In genomic region chr3:12994607-12995388, GRCh38 we compare ENCODE assay signal across 8 cellular contexts.
DNase-seq lines count a peak whose midpoint lies in the region; ATAC-seq and TF ChIP-seq lines count a peak whose summit lies in the region.

No MANE protein-coding gene starts in this region.

- H3K4me3 ChIP-seq in kidney epithelial cell (ENCODE audit: low read depth, low read length): peak overlapping the region; percentile 47

- H3K27me3 ChIP-seq in kidney epithelial cell (ENCODE audit: control insufficient read depth, insufficient read depth, low read length): peaks cover 6% of the 10 kb centered on the region

- no peaks in the 10 kb centered on the region for H3K36me3 Mint-ChIP-seq in WTC11

- DNase-seq in NCI-H2081 (lab: John Stamatoyannopoulos, UW) (peak; percentile 59 to 68), NCI-H2081 treated with DMSO at 0.1 percent for 48 hours (lab: John Stamatoyannopoulos, UW) (no peak), NCI-H2029 treated with DMSO at 0.1 percent for 48 hours (lab: John Stamatoyannopoulos, UW) (peak; percentile 58), WTC11 (ENCODE audit: low spot score) (peak; percentile 90), kidney epithelial cell (ENCODE audit: low read depth) (no peak)
- peak; percentile 83 for DNase-seq in central memory CD4-positive, alpha-beta T cell
- DNase-seq in stimulated activated CD4-positive, alpha-beta T cell treated with anti-CD3 and anti-CD28 coated beads, Interleukin-15, amount 100 ng/mL, for 1 hour (ENCODE audit: low read depth in 1 of 2, low spot score in 1 of 2): peak; percentile 78 to 85

- no peaks in the 10 kb centered on the region for H3K36me3 ChIP-seq in kidney epithelial cell (ENCODE audit: control insufficient read depth, insufficient read depth, low read length)

- H3K27ac Mint-ChIP-seq in WTC11: peak overlapping the region; percentile 79

- TF ChIP-seq CTCF in WTC11 (IDR thresholded peaks at IDR 0.05) (peak; percentile 83), kidney epithelial cell (IDR thresholded peaks at IDR 0.05; ENCODE audit: insufficient read depth, low read length, poor library complexity, severe bottlenecking) (peak; percentile 76)

- H3K27me3 Mint-ChIP-seq in WTC11 (ENCODE audit: low read depth): peaks cover 6% of the 10 kb centered on the region

- H3K4me3 Mint-ChIP-seq in WTC11: peak overlapping the region; percentile 79

- H3K4me1 Mint-ChIP-seq in WTC11: peaks cover 14% of the 10 kb centered on the region

- CTCF ChIA-PET in WTC11 (lab: Charles Lee): interaction anchor here (0.6 to 4.5 kb wide), 42 partner anchors 10 to 421 kb away, joined by 3 to 76 read pairs (median 4); partner anchors contain the start of gene RPL32

- H3K9me3 Mint-ChIP-seq in WTC11: peaks cover 2% of the 10 kb centered on the region; the same call in 1 of the 2 replicates

- POLR2A ChIA-PET in WTC11 (lab: Charles Lee): interaction anchor here (1.2 kb wide), 1 partner anchor 10 kb away, joined by 4 read pairs; no protein-coding TSS in a partner anchor

- ATAC-seq in HG02852 (IDR thresholded peaks at IDR 0.05; ENCODE audit: unreplicated experiment) (peak; percentile 74), WTC11 (peak; percentile 71)

TF ChIP-seq in WTC11, 78 proteins besides CTCF, POLR2A, EP300 and RAD21 (continues in another document):
- TF ChIP-seq PRRX2 (CRISPR knock-in tag; IDR thresholded peaks at IDR 0.05) (no peak), ETV6 (CRISPR knock-in tag; IDR thresholded peaks at IDR 0.05) (no peak), ZNF263 (CRISPR knock-in tag; IDR thresholded peaks at IDR 0.05; ENCODE audit: low read depth) (no peak), AR (CRISPR knock-in tag; IDR thresholded peaks at IDR 0.05) (no peak), IRF2 (CRISPR knock-in tag; IDR thresholded peaks at IDR 0.05; ENCODE audit: borderline replicate concordance, low read depth) (no peak), E2F4 (CRISPR knock-in tag; IDR thresholded peaks at IDR 0.05; ENCODE audit: borderline replicate concordance, low read depth) (no peak), TEAD1 (CRISPR knock-in tag; IDR thresholded peaks at IDR 0.05) (no peak), CREM (CRISPR knock-in tag; IDR thresholded peaks at IDR 0.05) (peak; percentile 56), OVOL2 (CRISPR knock-in tag; IDR thresholded peaks at IDR 0.05; ENCODE audit: borderline replicate concordance) (no peak), PREB (CRISPR knock-in tag; IDR thresholded peaks at IDR 0.05; ENCODE audit: borderline replicate concordance) (no peak), ZNF121 (CRISPR knock-in tag; IDR thresholded peaks at IDR 0.05) (peak; percentile 100), ESRRA (CRISPR knock-in tag; IDR thresholded peaks at IDR 0.05; ENCODE audit: borderline replicate concordance) (no peak), USF1 (CRISPR knock-in tag; IDR thresholded peaks at IDR 0.05) (0 out of 2 replicates have a peak, but pooled peaks have one; percentile 37), ZNF317 (CRISPR knock-in tag; IDR thresholded peaks at IDR 0.05; ENCODE audit: borderline replicate concordance, low read depth) (no peak), CREB1 (CRISPR knock-in tag; IDR thresholded peaks at IDR 0.05) (no peak), JUN (CRISPR knock-in tag; IDR thresholded peaks at IDR 0.05) (no peak), HMGA2 (CRISPR knock-in tag; IDR thresholded peaks at IDR 0.05) (no peak), ATF6 (CRISPR knock-in tag; IDR thresholded peaks at IDR 0.05) (no peak), ZNF232 (CRISPR knock-in tag; IDR thresholded peaks at IDR 0.05) (no peak), ZBTB21 (CRISPR knock-in tag; IDR thresholded peaks at IDR 0.05; ENCODE audit: borderline replicate concordance) (no peak), ZNF138 (CRISPR knock-in tag; conservative IDR thresholded peaks at IDR 0.05) (no peak), E2F5 (CRISPR knock-in tag; IDR thresholded peaks at IDR 0.05) (peak; percentile 75), E2F1 (CRISPR knock-in tag; IDR thresholded peaks at IDR 0.05) (no peak), NR1H2 (CRISPR knock-in tag; IDR thresholded peaks at IDR 0.05) (no peak)

Comparison
In these comparisons a context has a peak if more than half of its experiments do, and no peak if none do; other contexts are left out.
1. DNase-seq: peak in NCI-H2081 (2 of 2), NCI-H2029 treated with DMSO at 0.1 percent for 48 hours (single experiment), WTC11 (single experiment), central memory CD4-positive, alpha-beta T cell (single experiment) and stimulated activated CD4-positive, alpha-beta T cell treated with anti-CD3 and anti-CD28 coated beads, Interleukin-15, amount 100 ng/mL, for 1 hour (2 of 2); none in NCI-H2081 treated with DMSO at 0.1 percent for 48 hours (single experiment) and kidney epithelial cell (single experiment).